Comparison of ENCODE assay signal across 11 cellular contexts in the genomic region with DNA sequence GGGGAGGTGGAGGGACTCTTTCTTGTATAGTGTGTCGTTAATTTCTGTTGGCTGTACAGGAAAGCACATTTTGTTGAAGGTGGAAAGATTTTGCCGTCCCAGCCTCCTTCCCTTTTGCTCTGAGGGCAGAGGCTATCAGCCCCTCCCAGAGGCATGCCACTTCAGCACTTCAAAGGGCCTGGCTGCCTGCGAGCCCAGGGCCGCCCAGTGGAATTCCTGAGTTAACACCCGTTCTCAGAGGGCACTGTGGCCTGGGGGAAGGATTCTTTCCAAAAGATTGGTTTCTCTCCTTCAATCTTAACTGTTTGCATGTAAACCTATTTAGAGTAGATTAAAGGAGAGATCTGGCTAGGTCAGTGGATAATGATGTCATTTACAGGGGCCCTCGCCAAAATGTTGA.
DNase-seq lines count a peak whose midpoint lies in the region; TF ChIP-seq lines count a peak whose summit lies in the region.
"Had no signal": no experiment of that assay in that cellular context is flagged by ENCODE, and none has a peak within 500 bp of the region (broad histone marks: within the 10 kb centered on the region; RNA-seq: fewer than 3 reads in every experiment).

No MANE protein-coding gene starts in this region.

- POLR2A ChIA-PET in GM10248 (lab: Yijun Ruan, JAX): no interaction called here

- no peak for TF ChIP-seq POLR2A in Peyer's patch (IDR thresholded peaks at IDR 0.05)
- no peak for TF ChIP-seq POLR2A in esophagus squamous epithelium (IDR thresholded peaks at IDR 0.05)

- H3K36me3 ChIP-seq in Peyer's patch: peaks cover 0 to 35% (median 0%) of the 10 kb centered on the region in 3 donors
- H3K36me3 ChIP-seq in esophagus squamous epithelium: peaks cover 3 to 92% (median 12%) of the 10 kb centered on the region in 3 donors
- peaks cover 19% of the 10 kb centered on the region for H3K36me3 ChIP-seq in mucosa of stomach (ENCODE audit: control insufficient read depth, insufficient read depth, low read length)
- peaks cover 28 to 51% (median 45%) of the 10 kb centered on the region in 3 donors for H3K36me3 ChIP-seq in tibial artery

- peak overlapping the region in 2 of 4 donors; percentile 59 to 72 for H3K27ac ChIP-seq in Peyer's patch
- peak overlapping the region; percentile 87 to 97 (median 89) for H3K27ac ChIP-seq in esophagus squamous epithelium
- H3K27ac ChIP-seq in tibial artery: peak overlapping the region; percentile 79 to 93

- intact Hi-C loops in esophagus squamous epithelium (cut with DNase I): no loop called here
- intact Hi-C loops in tibial artery (cut with DNase I; ENCODE audit: low total_unique reads): no loop called here

- peak in 3 of 6 experiments; percentile 24 to 44 (median 40) for TF ChIP-seq CTCF in Peyer's patch (IDR thresholded peaks at IDR 0.05)
- TF ChIP-seq CTCF in esophagus squamous epithelium (IDR thresholded peaks at IDR 0.05): peak in 2 of 6 experiments; percentile 26 to 30
- peak in 1 of 2 experiments; percentile 14 for TF ChIP-seq CTCF in tibial artery (IDR thresholded peaks at IDR 0.05)
- TF ChIP-seq CTCF in GM10248 (IDR thresholded peaks at IDR 0.05; ENCODE audit: control extremely low read depth, extremely low read depth, low read depth, missing control alignments): no peak

- 24 to 32% methylated on average over 5 to 6 of the region's 6 CpGs for WGBS in esophagus squamous epithelium, 2 donors

- H3K4me3 Mint-ChIP-seq in immature natural killer cell: no peak overlapping the region
- H3K4me3 Mint-ChIP-seq: stimulated activated naive CD8-positive, alpha-beta T cell treated with anti-CD3 and anti-CD28 coated beads, Interleukin-15, amount 100 ng/mL, for 72 hours had no signal

- peak overlapping the region; percentile 24 for H3K9ac ChIP-seq in mucosa of stomach (ENCODE audit: low read length)

- H3K27ac Mint-ChIP-seq in immature natural killer cell: no peak overlapping the region
- H3K27ac Mint-ChIP-seq: stimulated activated naive CD8-positive, alpha-beta T cell treated with anti-CD3 and anti-CD28 coated beads, Interleukin-15, amount 100 ng/mL, for 72 hours had no signal

- DNase-seq in Peyer's patch: peak in 2 of 3 donors; percentile 52 to 53
- DNase-seq in esophagus squamous epithelium (lab: John Stamatoyannopoulos, UW): no peak
- DNase-seq in tibial artery: peak; percentile 18 to 63
- DNase-seq in activated gamma-delta T cell (lab: John Stamatoyannopoulos, UW): no peak
- no peak for DNase-seq in immature natural killer cell
- DNase-seq in GM10248 (ENCODE audit: extremely low spot score): no peak
- no peak for DNase-seq in A172 (ENCODE audit: low spot score)
- DNase-seq: midbrain; PC-3; stimulated activated naive CD8-positive, alpha-beta T cell treated with anti-CD3 and anti-CD28 coated beads, Interleukin-15, amount 100 ng/mL, for 72 hours had no signal

- H3K4me1 ChIP-seq in Peyer's patch: peaks cover 0 to 57% (median 2%) of the 10 kb centered on the region in 4 donors
- H3K4me1 ChIP-seq in esophagus squamous epithelium: peaks cover 39 to 100% (median 95%) of the 10 kb centered on the region in 3 donors
- H3K4me1 ChIP-seq in mucosa of stomach (ENCODE audit: control insufficient read depth, insufficient read depth, low read length): peaks cover 39% of the 10 kb centered on the region
- H3K4me1 ChIP-seq in tibial artery: peaks cover 0 to 100% (median 83%) of the 10 kb centered on the region in 4 donors

- CTCF ChIA-PET in GM10248 (lab: Yijun Ruan, JAX): no interaction called here

- H3K9me3 Mint-ChIP-seq in immature natural killer cell: no peaks in the 10 kb centered on the region
- H3K9me3 Mint-ChIP-seq: stimulated activated naive CD8-positive, alpha-beta T cell treated with anti-CD3 and anti-CD28 coated beads, Interleukin-15, amount 100 ng/mL, for 72 hours had no signal

- no peaks in the 10 kb centered on the region for H3K27me3 Mint-ChIP-seq in immature natural killer cell (ENCODE audit: low read depth in 3 of 3)
- H3K27me3 Mint-ChIP-seq: stimulated activated naive CD8-positive, alpha-beta T cell treated with anti-CD3 and anti-CD28 coated beads, Interleukin-15, amount 100 ng/mL, for 72 hours had no signal

- peaks cover 0 to 10% (median 3%) of the 10 kb centered on the region in 3 donors for H3K36me3 Mint-ChIP-seq in immature natural killer cell

- H3K27me3 ChIP-seq in Peyer's patch: no peaks in the 10 kb centered on the region
- no peaks in the 10 kb centered on the region for H3K27me3 ChIP-seq in esophagus squamous epithelium
- H3K27me3 ChIP-seq in mucosa of stomach (ENCODE audit: control insufficient read depth, insufficient read depth, low read length): no peaks in the 10 kb centered on the region
- H3K27me3 ChIP-seq in tibial artery: no peaks in the 10 kb centered on the region

- no peaks in the 10 kb centered on the region for H3K4me1 Mint-ChIP-seq in immature natural killer cell
- H3K4me1 Mint-ChIP-seq: stimulated activated naive CD8-positive, alpha-beta T cell treated with anti-CD3 and anti-CD28 coated beads, Interleukin-15, amount 100 ng/mL, for 72 hours had no signal

- no peaks in the 10 kb centered on the region for H3K9me3 ChIP-seq in Peyer's patch
- H3K9me3 ChIP-seq in esophagus squamous epithelium: no peaks in the 10 kb centered on the region
- no peaks in the 10 kb centered on the region for H3K9me3 ChIP-seq in mucosa of stomach (ENCODE audit: control insufficient read depth, low read length)
- H3K9me3 ChIP-seq in tibial artery: no peaks in the 10 kb centered on the region

- H3K4me3 ChIP-seq in Peyer's patch (no peak overlapping the region), esophagus squamous epithelium (peak overlapping the region in 2 of 4 donors; percentile 1 to 34), mucosa of stomach (ENCODE audit: low read length) (no peak overlapping the region), tibial artery (peak overlapping the region; percentile 9 to 11)

Comparison
In these comparisons a context has a peak if more than half of its experiments do, and no peak if none do; other contexts are left out.
1. DNase-seq: peak in Peyer's patch (2 of 3) and tibial artery (2 of 2); none in esophagus squamous epithelium (single experiment), activated gamma-delta T cell (single experiment), immature natural killer cell (0 of 3), GM10248 (single experiment) and A172 (single experiment).
2. H3K4me3 ChIP-seq: peak in tibial artery (2 of 2); none in Peyer's patch (0 of 4) and mucosa of stomach (single experiment).